ENCODE assay signal across 15 cellular contexts in genomic region chr13:65085977-65086376, GRCh38.
DNase-seq lines count a peak whose midpoint lies in the region; ATAC-seq and TF ChIP-seq lines count a peak whose summit lies in the region.
"Had no signal": no experiment of that assay in that cellular context is flagged by ENCODE, and none has a peak within 500 bp of the region (broad histone marks: within the 10 kb centered on the region; RNA-seq: fewer than 3 reads in every experiment).

No MANE protein-coding gene starts in this region.

- 84 to 88% (median 86%) methylated on average over 4 to 6 of the region's 6 CpGs for WGBS in heart left ventricle, 4 donors

- intact Hi-C loops in cardiac septum (cut with DNase I) (no loop called here), heart left ventricle (cut with DNase I) (no loop called here), upper lobe of right lung (cut with DNase I) (no loop called here)

- no peak for ATAC-seq in heart left ventricle
- ATAC-seq in upper lobe of right lung = no peak
- ATAC-seq in HG03097 (IDR thresholded peaks at IDR 0.05; ENCODE audit: low FRiP score, unreplicated experiment) = no peak
- ATAC-seq: CD8-positive, alpha-beta T cell had no signal

- H3K36me3 ChIP-seq in heart left ventricle (no peaks in the 10 kb centered on the region), upper lobe of right lung (no peaks in the 10 kb centered on the region), BE2C (no peaks in the 10 kb centered on the region)
- H3K36me3 ChIP-seq: BLaER1 treated with 17β-estradiol and CSF1 and Interleukin-3, amounts not matched to agents 10 nM and 100 nM had no signal

- H3K9me3 ChIP-seq in heart left ventricle = peaks cover 0 to 5% (median 0%) of the 10 kb centered on the region in 12 donors
- H3K9me3 ChIP-seq in upper lobe of right lung = no peaks in the 10 kb centered on the region
- no peaks in the 10 kb centered on the region for H3K9me3 ChIP-seq in BE2C
- H3K9me3 ChIP-seq: Caco-2 had no signal

- no peak for TF ChIP-seq CTCF in heart left ventricle (IDR thresholded peaks at IDR 0.05)
- no peak for TF ChIP-seq CTCF in upper lobe of right lung (IDR thresholded peaks at IDR 0.05)
- TF ChIP-seq CTCF in BE2C (IDR thresholded peaks at IDR 0.05; ENCODE audit: low read depth, low read length) = no peak

- H3K27me3 ChIP-seq in heart left ventricle (no peaks in the 10 kb centered on the region), upper lobe of right lung (no peaks in the 10 kb centered on the region), BE2C (no peaks in the 10 kb centered on the region)
- H3K27me3 ChIP-seq: BLaER1 treated with 17β-estradiol and CSF1 and Interleukin-3, amounts not matched to agents 10 nM and 100 nM had no signal

- no peaks in the 10 kb centered on the region for H3K4me1 ChIP-seq in heart left ventricle
- no peaks in the 10 kb centered on the region for H3K4me1 ChIP-seq in upper lobe of right lung
- H3K4me1 ChIP-seq in BE2C = no peaks in the 10 kb centered on the region
- H3K4me1 ChIP-seq: BLaER1 treated with 17β-estradiol and CSF1 and Interleukin-3, amounts not matched to agents 10 nM and 100 nM; Caco-2 had no signal

- DNase-seq in cardiac septum (ENCODE audit: low spot score) = peak; percentile 58
- DNase-seq in heart left ventricle = no peak
- DNase-seq in upper lobe of right lung = peak; percentile 47
- DNase-seq in BE2C = no peak
- DNase-seq: 8988T; ACHN; Caco-2; Calu3; CD4-positive, alpha-beta T cell; DMS79 treated with DMSO at 0.1 percent for 48 hours; GF-D8 had no signal

- H3K4me3 ChIP-seq in heart left ventricle (no peak overlapping the region), upper lobe of right lung (no peak overlapping the region), BE2C (ENCODE audit: low read depth, low read length) (no peak overlapping the region)
- H3K4me3 ChIP-seq: BLaER1 treated with 17β-estradiol and CSF1 and Interleukin-3, amounts not matched to agents 10 nM and 100 nM had no signal

- TF ChIP-seq POLR2A in heart left ventricle (IDR thresholded peaks at IDR 0.05) = no peak

- no peak overlapping the region for H3K27ac ChIP-seq in heart left ventricle
- no peak overlapping the region for H3K27ac ChIP-seq in upper lobe of right lung
- H3K27ac ChIP-seq: BLaER1 treated with 17β-estradiol and CSF1 and Interleukin-3, amounts not matched to agents 10 nM and 100 nM; C4-2B had no signal

Comparison
In these comparisons a context has a peak if more than half of its experiments do, and no peak if none do; other contexts are left out.
1. DNase-seq: peak in cardiac septum (single experiment) and upper lobe of right lung (single experiment); none in heart left ventricle (0 of 5) and BE2C (single experiment).